In the genomic region with DNA sequence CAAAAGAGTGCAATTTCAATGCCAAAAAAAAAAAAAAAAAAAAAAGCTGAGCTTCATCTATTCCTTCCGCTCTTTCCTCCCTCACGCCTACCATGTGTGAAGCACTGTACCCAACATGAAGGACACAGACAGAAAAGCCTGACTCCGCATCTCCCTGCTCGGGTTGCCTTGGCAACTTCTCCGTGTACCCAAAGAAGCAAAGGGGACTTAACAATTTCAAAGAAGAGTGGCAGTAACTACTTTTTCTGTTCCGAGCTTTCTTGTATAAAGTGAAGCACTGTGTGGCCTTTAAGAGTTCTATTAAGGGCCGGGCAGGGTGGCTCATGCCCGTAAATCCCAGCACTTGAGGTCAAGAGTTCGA, we compare ENCODE assay signal across 1 cellular context.
TF ChIP-seq lines count a peak whose summit lies in the region.

No MANE protein-coding gene starts in this region.

TF ChIP-seq in SK-N-SH, 30 proteins besides CTCF, POLR2A, EP300 and RAD21 (continued from another document):
- TF ChIP-seq, protein P1, sequence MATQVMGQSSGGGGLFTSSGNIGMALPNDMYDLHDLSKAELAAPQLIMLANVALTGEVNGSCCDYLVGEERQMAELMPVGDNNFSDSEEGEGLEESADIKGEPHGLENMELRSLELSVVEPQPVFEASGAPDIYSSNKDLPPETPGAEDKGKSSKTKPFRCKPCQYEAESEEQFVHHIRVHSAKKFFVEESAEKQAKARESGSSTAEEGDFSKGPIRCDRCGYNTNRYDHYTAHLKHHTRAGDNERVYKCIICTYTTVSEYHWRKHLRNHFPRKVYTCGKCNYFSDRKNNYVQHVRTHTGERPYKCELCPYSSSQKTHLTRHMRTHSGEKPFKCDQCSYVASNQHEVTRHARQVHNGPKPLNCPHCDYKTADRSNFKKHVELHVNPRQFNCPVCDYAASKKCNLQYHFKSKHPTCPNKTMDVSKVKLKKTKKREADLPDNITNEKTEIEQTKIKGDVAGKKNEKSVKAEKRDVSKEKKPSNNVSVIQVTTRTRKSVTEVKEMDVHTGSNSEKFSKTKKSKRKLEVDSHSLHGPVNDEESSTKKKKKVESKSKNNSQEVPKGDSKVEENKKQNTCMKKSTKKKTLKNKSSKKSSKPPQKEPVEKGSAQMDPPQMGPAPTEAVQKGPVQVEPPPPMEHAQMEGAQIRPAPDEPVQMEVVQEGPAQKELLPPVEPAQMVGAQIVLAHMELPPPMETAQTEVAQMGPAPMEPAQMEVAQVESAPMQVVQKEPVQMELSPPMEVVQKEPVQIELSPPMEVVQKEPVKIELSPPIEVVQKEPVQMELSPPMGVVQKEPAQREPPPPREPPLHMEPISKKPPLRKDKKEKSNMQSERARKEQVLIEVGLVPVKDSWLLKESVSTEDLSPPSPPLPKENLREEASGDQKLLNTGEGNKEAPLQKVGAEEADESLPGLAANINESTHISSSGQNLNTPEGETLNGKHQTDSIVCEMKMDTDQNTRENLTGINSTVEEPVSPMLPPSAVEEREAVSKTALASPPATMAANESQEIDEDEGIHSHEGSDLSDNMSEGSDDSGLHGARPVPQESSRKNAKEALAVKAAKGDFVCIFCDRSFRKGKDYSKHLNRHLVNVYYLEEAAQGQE (IDR thresholded peaks at IDR 0.05; ENCODE audit: low read depth, low read length): no peak
- TF ChIP-seq ELF1 (IDR thresholded peaks at IDR 0.05) (no peak), RFX5 (IDR thresholded peaks at IDR 0.05; ENCODE audit: low read length) (no peak), GATA2 (CRISPR knock-in tag; IDR thresholded peaks at IDR 0.05) (no peak), CHD2 (IDR thresholded peaks at IDR 0.05; ENCODE audit: low read length, partially characterized antibody) (no peak), TEAD4 (IDR thresholded peaks at IDR 0.05; ENCODE audit: borderline replicate concordance, insufficient read depth) (no peak), SMC3 (IDR thresholded peaks at IDR 0.05; ENCODE audit: low read depth, low read length) (no peak), RXRA (IDR thresholded peaks at IDR 0.05; ENCODE audit: borderline replicate concordance, low read depth) (no peak), TAF1 (IDR thresholded peaks at IDR 0.05; ENCODE audit: borderline replicate concordance, low read depth, low read length) (no peak), FOSL2 (IDR thresholded peaks at IDR 0.05; ENCODE audit: borderline replicate concordance, low read depth) (no peak)
- TF ChIP-seq, protein P2, sequence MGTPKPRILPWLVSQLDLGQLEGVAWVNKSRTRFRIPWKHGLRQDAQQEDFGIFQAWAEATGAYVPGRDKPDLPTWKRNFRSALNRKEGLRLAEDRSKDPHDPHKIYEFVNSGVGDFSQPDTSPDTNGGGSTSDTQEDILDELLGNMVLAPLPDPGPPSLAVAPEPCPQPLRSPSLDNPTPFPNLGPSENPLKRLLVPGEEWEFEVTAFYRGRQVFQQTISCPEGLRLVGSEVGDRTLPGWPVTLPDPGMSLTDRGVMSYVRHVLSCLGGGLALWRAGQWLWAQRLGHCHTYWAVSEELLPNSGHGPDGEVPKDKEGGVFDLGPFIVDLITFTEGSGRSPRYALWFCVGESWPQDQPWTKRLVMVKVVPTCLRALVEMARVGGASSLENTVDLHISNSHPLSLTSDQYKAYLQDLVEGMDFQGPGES (IDR thresholded peaks at IDR 0.05; ENCODE audit: low read depth, low read length): no peak
